17 cellular contexts compared by ENCODE assay signal in the genomic region with DNA sequence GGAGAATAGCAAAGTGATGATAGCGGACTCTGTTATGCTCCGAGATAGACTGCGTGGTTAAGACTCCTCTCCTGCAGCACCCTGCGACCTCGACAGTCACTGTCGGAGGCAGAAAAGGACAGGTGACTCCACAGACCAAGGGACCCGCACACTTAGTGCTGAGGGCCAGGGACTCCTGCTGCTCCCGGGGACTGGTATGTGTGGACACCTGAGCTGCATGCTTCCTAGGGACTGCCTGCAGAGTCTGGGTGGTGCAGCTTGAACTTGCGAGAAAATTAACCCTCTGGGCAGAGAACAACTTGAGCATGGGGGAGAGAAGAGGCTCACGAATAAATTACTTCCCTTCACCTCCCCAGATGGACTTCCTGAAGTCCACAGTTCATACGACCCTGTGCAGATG.
DNase-seq lines count a peak whose midpoint lies in the region; ATAC-seq and TF ChIP-seq lines count a peak whose summit lies in the region.
"Had no signal": no experiment of that assay in that cellular context is flagged by ENCODE, and none has a peak within 500 bp of the region (broad histone marks: within the 10 kb centered on the region; RNA-seq: fewer than 3 reads in every experiment).

No MANE protein-coding gene starts in this region.

- H3K79me1 ChIP-seq in neuronal stem cell (ENCODE audit: low read depth, low read length) = no peaks in the 10 kb centered on the region

- H2BK12ac ChIP-seq in neuronal stem cell (ENCODE audit: low read length) = no peak overlapping the region

- H2AFZ ChIP-seq in neuronal stem cell (ENCODE audit: low read length) = no peak overlapping the region
- no peak overlapping the region for H2AFZ ChIP-seq in SK-N-SH (ENCODE audit: low read depth)
- H2AFZ ChIP-seq: GM23248 had no signal

- intact Hi-C loops in Calu3 (cut with micrococcal nuclease; ENCODE audit: unreplicated experiment) = no loop called here

- CTCF ChIA-PET in Calu3 (lab: Charles Lee) (no interaction called here), SK-N-SH (lab: Yijun Ruan, JAX) (interaction anchor here (0.6 to 1.2 kb wide), 2 partner anchors 22 to 119 kb away, joined by 3 read pairs; no protein-coding TSS in a partner anchor)

- no peak for ATAC-seq in HG02642 (IDR thresholded peaks at IDR 0.05; ENCODE audit: poor library complexity, unreplicated experiment)
- ATAC-seq: GM12878, HCT116 had no signal

- H3K27ac ChIP-seq in endodermal cell (ENCODE audit: low read depth, low read length) = no peak overlapping the region
- H3K27ac ChIP-seq in neuronal stem cell (replicated peaks; ENCODE audit: low read length) = no peak overlapping the region
- no peak overlapping the region for H3K27ac ChIP-seq in SK-N-SH (ENCODE audit: low read depth in 2 of 2, low read length in 1 of 2)
- H3K27ac ChIP-seq: BLaER1, GM23248 had no signal

- no peaks in the 10 kb centered on the region for H3K27me3 Mint-ChIP-seq in Calu3 (ENCODE audit: unreplicated experiment)
- no peaks in the 10 kb centered on the region for H3K27me3 Mint-ChIP-seq in endodermal cell (ENCODE audit: insufficient read depth)

- H3K4ac ChIP-seq in neuronal stem cell (ENCODE audit: low read length) = no peak overlapping the region

- H3K9me3 ChIP-seq in endodermal cell (ENCODE audit: control insufficient read depth, low read length) (peaks cover 2% of the 10 kb centered on the region), neuronal stem cell (replicated peaks in 1 of 2; ENCODE audit: control insufficient read depth in 2 of 2, insufficient read depth in 1 of 2, low read depth in 1 of 2, low read length in 2 of 2) (peaks cover 0 to 2% of the 10 kb centered on the region in 2 donors), SK-N-SH (no peaks in the 10 kb centered on the region)

- no peaks in the 10 kb centered on the region for H3K9me2 ChIP-seq in SK-N-SH

- H3K36me3 ChIP-seq in endodermal cell (ENCODE audit: control insufficient read depth, insufficient read depth, low read length) (no peaks in the 10 kb centered on the region), neuronal stem cell (replicated peaks in 1 of 2; ENCODE audit: control insufficient read depth in 2 of 2, insufficient read depth in 2 of 2, low read length in 2 of 2) (no peaks in the 10 kb centered on the region), SK-N-SH (replicated peaks in 1 of 2; ENCODE audit: control insufficient read depth in 1 of 2, insufficient read depth in 2 of 2, low read length in 1 of 2) (no peaks in the 10 kb centered on the region)
- H3K36me3 ChIP-seq: BLaER1 had no signal

- no peak overlapping the region for H2BK5ac ChIP-seq in neuronal stem cell (ENCODE audit: low read length)

- no peak overlapping the region for H3K23ac ChIP-seq in neuronal stem cell (ENCODE audit: low read depth, low read length, poor library complexity)

- no TSS peak for BruUV-seq in Calu3 (replicated peaks; lab: Mats Ljungman, UMichigan)

- H2AK5ac ChIP-seq in neuronal stem cell (ENCODE audit: low read depth, low read length) = no peak overlapping the region

- no peak overlapping the region for H3K4me3 ChIP-seq in endodermal cell (ENCODE audit: low read length)
- H3K4me3 ChIP-seq in neuronal stem cell (ENCODE audit: low read length in 2 of 2) = no peak overlapping the region
- no peak overlapping the region for H3K4me3 ChIP-seq in SK-N-SH (ENCODE audit: low read depth in 2 of 2, low read length in 1 of 2)
- H3K4me3 ChIP-seq: BLaER1, GM12878, GM23248 had no signal

- no peak for TF ChIP-seq RAD21 in SK-N-SH (IDR thresholded peaks at IDR 0.05; ENCODE audit: low read length)

- no peak overlapping the region for H4K91ac ChIP-seq in neuronal stem cell (ENCODE audit: low read depth, low read length, poor library complexity)

- 83 to 96% methylated on average over 8 to 11 of the region's 11 CpGs for WGBS in endodermal cell (ENCODE audit: insufficient coverage in 1 of 2, insufficient read length in 1 of 2), 2 experiments
- no CpG with 5 or more reads among the region's 11 CpGs for WGBS in neuronal stem cell (ENCODE audit: extremely low coverage in 2 of 2, insufficient read length in 2 of 2, insufficient replicate concordance in 1 of 2), 2 donors
- WGBS in SK-N-SH (ENCODE audit: low lambda C conversion rate) = 45% methylated on average over 11 of the region's 11 CpGs

- H3K4me2 ChIP-seq in neuronal stem cell (ENCODE audit: insufficient read depth, low read length, poor library complexity, severe bottlenecking) (no peak overlapping the region), SK-N-SH (no peak overlapping the region)
- H3K4me2 ChIP-seq: BLaER1 had no signal

- H2BK120ac ChIP-seq in neuronal stem cell (ENCODE audit: low read depth, low read length) = no peak overlapping the region

- H3K18ac ChIP-seq in neuronal stem cell (ENCODE audit: low read length) = peak overlapping the region; percentile 13

- H4K20me1 ChIP-seq in SK-N-SH (ENCODE audit: insufficient read depth) = no peaks in the 10 kb centered on the region
- H4K20me1 ChIP-seq: BLaER1 had no signal

- H4K8ac ChIP-seq in neuronal stem cell (ENCODE audit: low read depth, low read length) = no peak overlapping the region

- no peak for TF ChIP-seq EP300 in SK-N-SH (IDR thresholded peaks at IDR 0.05; ENCODE audit: borderline replicate concordance in 1 of 2, low read depth in 1 of 2, low read length in 1 of 2)

- H3K4me3 Mint-ChIP-seq in Calu3 (ENCODE audit: low read depth, unreplicated experiment) (no peak overlapping the region), endodermal cell (no peak overlapping the region)
- H3K4me3 Mint-ChIP-seq: CD14-positive monocyte; CD4-positive, alpha-beta memory T cell; HFFc6 had no signal

- H2BK15ac ChIP-seq in neuronal stem cell (ENCODE audit: low read length) = no peak overlapping the region

- DNase-seq in Calu3 = no peak
- peak; percentile 44 for DNase-seq in NCI-H748 (lab: John Stamatoyannopoulos, UW; ENCODE audit: unreplicated experiment)
- peak; percentile 62 for DNase-seq in endodermal cell
- DNase-seq in neuronal stem cell (ENCODE audit: low spot score) = no peak
- DNase-seq in NCI-H526 treated with DMSO at 0.1 percent for 48 hours (lab: John Stamatoyannopoulos, UW) = no peak
- DNase-seq in SK-N-SH = no peak
- DNase-seq: 8988T; CD4-positive, alpha-beta memory T cell; DMS79 treated with DMSO at 0.1 percent for 48 hours; GM23248; H7; HFFc6 had no signal

- H3K27ac Mint-ChIP-seq in Calu3 (ENCODE audit: unreplicated experiment) = peak overlapping the region; percentile 48
- no peak overlapping the region for H3K27ac Mint-ChIP-seq in endodermal cell
- H3K27ac Mint-ChIP-seq: CD14-positive monocyte; CD4-positive, alpha-beta memory T cell; HFFc6 had no signal

- no peaks in the 10 kb centered on the region for H3K4me1 ChIP-seq in endodermal cell (ENCODE audit: control insufficient read depth, insufficient read depth, low read length)
- H3K4me1 ChIP-seq in neuronal stem cell (ENCODE audit: control insufficient read depth in 2 of 2, insufficient read depth in 1 of 2, low read depth in 1 of 2, low read length in 2 of 2) = peaks cover 0 to 2% of the 10 kb centered on the region in 2 donors
- H3K4me1 ChIP-seq in SK-N-SH (ENCODE audit: control insufficient read depth in 1 of 2, insufficient read depth in 2 of 2, low read depth in 1 of 2, low read length in 1 of 2) = no peaks in the 10 kb centered on the region
- H3K4me1 ChIP-seq: BLaER1 had no signal

- H3K79me2 ChIP-seq in SK-N-SH (ENCODE audit: insufficient read depth) = no peaks in the 10 kb centered on the region

- no peaks in the 10 kb centered on the region for H3F3A ChIP-seq in SK-N-SH (replicated peaks; ENCODE audit: insufficient read depth)

- no peak for TF ChIP-seq CTCF in Calu3 (IDR thresholded peaks at IDR 0.05; ENCODE audit: unreplicated experiment)
- no peak for TF ChIP-seq CTCF in endodermal cell (conservative IDR thresholded peaks at IDR 0.05)
- TF ChIP-seq CTCF in SK-N-SH (IDR thresholded peaks at IDR 0.05) = no peak

- peaks cover 9% of the 10 kb centered on the region for H3K9me3 Mint-ChIP-seq in Calu3 (ENCODE audit: low read depth, unreplicated experiment)
- H3K9me3 Mint-ChIP-seq in endodermal cell = peaks cover 4% of the 10 kb centered on the region

- H3K27me3 ChIP-seq in endodermal cell (ENCODE audit: control insufficient read depth, insufficient read depth, low read length, poor library complexity, severe bottlenecking) (no peaks in the 10 kb centered on the region), neuronal stem cell (ENCODE audit: control insufficient read depth in 3 of 3, insufficient read depth in 3 of 3, low read depth in 1 of 3, low read length in 3 of 3) (no peaks in the 10 kb centered on the region), SK-N-SH (ENCODE audit: insufficient read depth) (no peaks in the 10 kb centered on the region)
- H3K27me3 ChIP-seq: BLaER1 had no signal

- H3K9ac ChIP-seq in endodermal cell (ENCODE audit: extremely low read depth, low read length, poor library complexity, severe bottlenecking) (no peak overlapping the region), neuronal stem cell (ENCODE audit: low read depth, low read length, poor library complexity) (no peak overlapping the region), SK-N-SH (no peak overlapping the region)
- H3K9ac ChIP-seq: BLaER1, GM23248 had no signal

- H3K36me3 Mint-ChIP-seq in Calu3 (ENCODE audit: insufficient read depth, unreplicated experiment) = no peaks in the 10 kb centered on the region
- H3K36me3 Mint-ChIP-seq in endodermal cell (ENCODE audit: low read depth) = no peaks in the 10 kb centered on the region
- H3K36me3 Mint-ChIP-seq: CD14-positive monocyte; CD4-positive, alpha-beta memory T cell had no signal

- POLR2A ChIA-PET in SK-N-SH (lab: Yijun Ruan, JAX) = no interaction called here

- H3K14ac ChIP-seq in neuronal stem cell (ENCODE audit: low read length) = no peak overlapping the region

- no peaks in the 10 kb centered on the region for H3K4me1 Mint-ChIP-seq in Calu3 (ENCODE audit: low read depth, unreplicated experiment)
- H3K4me1 Mint-ChIP-seq in endodermal cell = no peaks in the 10 kb centered on the region
- H3K4me1 Mint-ChIP-seq: CD14-positive monocyte; CD4-positive, alpha-beta memory T cell had no signal

TF ChIP-seq in SK-N-SH, 30 proteins besides CTCF, POLR2A, EP300 and RAD21 (continues in another document):
- TF ChIP-seq FOSL2 (IDR thresholded peaks at IDR 0.05; ENCODE audit: borderline replicate concordance, low read depth) (no peak), MEF2A (IDR thresholded peaks at IDR 0.05; ENCODE audit: borderline replicate concordance, low read depth) (no peak), TCF12 (IDR thresholded peaks at IDR 0.05) (no peak)
- TF ChIP-seq, protein P1, sequence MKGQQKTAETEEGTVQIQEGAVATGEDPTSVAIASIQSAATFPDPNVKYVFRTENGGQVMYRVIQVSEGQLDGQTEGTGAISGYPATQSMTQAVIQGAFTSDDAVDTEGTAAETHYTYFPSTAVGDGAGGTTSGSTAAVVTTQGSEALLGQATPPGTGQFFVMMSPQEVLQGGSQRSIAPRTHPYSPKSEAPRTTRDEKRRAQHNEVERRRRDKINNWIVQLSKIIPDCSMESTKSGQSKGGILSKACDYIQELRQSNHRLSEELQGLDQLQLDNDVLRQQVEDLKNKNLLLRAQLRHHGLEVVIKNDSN (IDR thresholded peaks at IDR 0.05; ENCODE audit: borderline replicate concordance, low read depth) = no peak

Comparison
In these comparisons a context has a peak if more than half of its experiments do, and no peak if none do; other contexts are left out.
1. DNase-seq: peak in NCI-H748 (single experiment) and endodermal cell (single experiment); none in Calu3 (single experiment), neuronal stem cell (single experiment), NCI-H526 treated with DMSO at 0.1 percent for 48 hours (single experiment) and SK-N-SH (single experiment).